21 cellular contexts compared by ENCODE assay signal in genomic region chr13:78638216-78638615, GRCh38. TPM values are rescaled to one million over a fixed set of nuclear protein-coding genes. Genes with fewer than 3 reads are reported as not detected.
DNase-seq lines count a peak whose midpoint lies in the region; ATAC-seq and TF ChIP-seq lines count a peak whose summit lies in the region.
"Had no signal": no experiment of that assay in that cellular context is flagged by ENCODE, and none has a peak within 500 bp of the region (broad histone marks: within the 10 kb centered on the region; RNA-seq: fewer than 3 reads in every experiment).

No MANE protein-coding gene starts in this region.

- ATAC-seq in GM18868 (IDR thresholded peaks at IDR 0.05; ENCODE audit: unreplicated experiment) (peak; percentile 95), GM21526 (IDR thresholded peaks at IDR 0.05; ENCODE audit: low FRiP score, unreplicated experiment) (peak; percentile 59), HG02938 (IDR thresholded peaks at IDR 0.05; ENCODE audit: unreplicated experiment) (peak; percentile 71), HG03571 (IDR thresholded peaks at IDR 0.05; ENCODE audit: unreplicated experiment) (no peak)
- ATAC-seq: lower lobe of right lung had no signal

- H3K36me3 ChIP-seq in OCI-LY3 (replicated peaks; ENCODE audit: low read depth, low read length) (peaks cover 52% of the 10 kb centered on the region), right atrium auricular region (peaks cover 32% of the 10 kb centered on the region)

- H3K4me1 ChIP-seq in OCI-LY3 (ENCODE audit: low read length) (peaks cover 46% of the 10 kb centered on the region), right atrium auricular region (no peaks in the 10 kb centered on the region)
- H3K4me1 ChIP-seq: esophagus squamous epithelium, lower lobe of right lung had no signal

- H3K79me2 ChIP-seq in OCI-LY3 (ENCODE audit: low read length): peaks cover 27% of the 10 kb centered on the region

- H3K9ac ChIP-seq in OCI-LY3 (ENCODE audit: low read length): no peak overlapping the region

- DNase-seq in posterior vena cava (ENCODE audit: low spot score) (no peak), right atrium auricular region (ENCODE audit: low spot score) (no peak)
- no peak for DNase-seq in stimulated activated CD4-positive, alpha-beta T cell treated with anti-CD3 and anti-CD28 coated beads, Interleukin-4, amount 100 ng/mL, for 24 hours
- DNase-seq: activated CD4-positive, alpha-beta T cell treated with anti-CD3 and anti-CD28 coated beads, Interleukin-2, amount 10 ng/mL, durations not matched to agents 7 days and 5 days; activated T-cell treated with anti-CD3 and anti-CD28 coated beads, Interleukin-2, amount 50 U/mL, for 72 hours; Calu3; esophagus squamous epithelium; lower lobe of right lung; naive B cell; NCI-H2107; NCI-H69; posterior cingulate gyrus; spleen; stimulated activated naive CD4-positive, alpha-beta T cell had no signal

- H2AFZ ChIP-seq in OCI-LY3 (ENCODE audit: low read depth, low read length): no peak overlapping the region

- intact Hi-C loops in posterior vena cava (cut with DNase I): no loop called here

- TF ChIP-seq CTCF in OCI-LY3 (IDR thresholded peaks at IDR 0.05; ENCODE audit: low read depth, low read length): no peak
- no peak for TF ChIP-seq CTCF in right atrium auricular region (IDR thresholded peaks at IDR 0.05)

- H4K20me1 ChIP-seq in OCI-LY3 (ENCODE audit: insufficient read depth, low read length): peaks cover 43% of the 10 kb centered on the region

- H3K27me3 ChIP-seq in OCI-LY3 (ENCODE audit: low read depth, low read length) (no peaks in the 10 kb centered on the region), right atrium auricular region (no peaks in the 10 kb centered on the region)
- H3K27me3 ChIP-seq: esophagus squamous epithelium, spleen had no signal

- H3K27ac ChIP-seq in OCI-LY3 (ENCODE audit: low read length) (peak overlapping the region; percentile 53), right atrium auricular region (no peak overlapping the region)
- H3K27ac ChIP-seq: esophagus squamous epithelium, lower lobe of right lung, spleen had no signal

- H3K4me2 ChIP-seq in OCI-LY3 (ENCODE audit: low read length): peak overlapping the region; percentile 71

- H3K4me3 ChIP-seq in OCI-LY3 (ENCODE audit: low read length): peak overlapping the region; percentile 28
- no peak overlapping the region for H3K4me3 ChIP-seq in right atrium auricular region
- H3K4me3 ChIP-seq: esophagus squamous epithelium, lower lobe of right lung, spleen had no signal

- no peaks in the 10 kb centered on the region for H3K9me3 ChIP-seq in OCI-LY3 (ENCODE audit: insufficient read depth, low read length)
- H3K9me3 ChIP-seq in right atrium auricular region: no peaks in the 10 kb centered on the region
- H3K9me3 ChIP-seq: esophagus squamous epithelium, lower lobe of right lung, spleen had no signal

RNA-seq across cellular contexts. Expression of gene OBI1, which starts 20.7 kb away (rescaled TPM):
- total RNA-seq in posterior vena cava (1 to 10 TPM; 8.9 to 9.1 TPM), right atrium auricular region (1 to 10 TPM; 6.1 to 7.3 TPM)

RNA-seq across cellular contexts. Expression of gene POU4F1, which starts 34.9 kb away (rescaled TPM):
- total RNA-seq in posterior vena cava: not detected
- not detected for total RNA-seq in right atrium auricular region
- total RNA-seq: bronchial epithelial cell, esophagus squamous epithelium, G401, lower lobe of right lung had no signal
